ENCODE assay signal across 10 cellular contexts in genomic region chr13:111006508-111007031, GRCh38.
A peak's percentile ranks its signal among the peaks of the same experiment; 100 is the strongest.
DNase-seq lines count a peak whose midpoint lies in the region; ATAC-seq and TF ChIP-seq lines count a peak whose summit lies in the region.
"Had no signal": no experiment of that assay in that cellular context is flagged by ENCODE, and none has a peak within 500 bp of the region (broad histone marks: within the 10 kb centered on the region; RNA-seq: fewer than 3 reads in every experiment).

No MANE protein-coding gene starts in this region.

- H3K4me1 ChIP-seq in ascending aorta (peaks cover 0 to 16% of the 10 kb centered on the region in 2 donors), rectal smooth muscle tissue (ENCODE audit: control insufficient read depth, insufficient read depth, low read length) (peaks cover 18% of the 10 kb centered on the region)

- H3K36me3 ChIP-seq in ascending aorta (no peaks in the 10 kb centered on the region), rectal smooth muscle tissue (ENCODE audit: control insufficient read depth, insufficient read depth, low read length) (no peaks in the 10 kb centered on the region)

- no peak for TF ChIP-seq CTCF in ascending aorta (IDR thresholded peaks at IDR 0.05)

- H3K27ac ChIP-seq in ascending aorta (peak overlapping the region; percentile 84 to 86), rectal smooth muscle tissue (ENCODE audit: low read depth, low read length) (peak overlapping the region; percentile 83)

- ATAC-seq in left ventricle myocardium superior (peak; percentile 98), GM19035 (IDR thresholded peaks at IDR 0.05; ENCODE audit: unreplicated experiment) (no peak), GM19467 (IDR thresholded peaks at IDR 0.05; ENCODE audit: unreplicated experiment) (no peak), HG02571 (IDR thresholded peaks at IDR 0.05; ENCODE audit: unreplicated experiment) (no peak)

- H3K4me3 ChIP-seq in ascending aorta (peak overlapping the region; percentile 18 to 21), rectal smooth muscle tissue (ENCODE audit: low read length) (peak overlapping the region; percentile 33)

- no peaks in the 10 kb centered on the region for H3K9me3 ChIP-seq in ascending aorta

- intact Hi-C loops in ascending aorta (cut with DNase I) (loop anchor here (1.0 to 5.0 kb wide), 3 partner anchors 49 to 221 kb away; no protein-coding TSS in a partner anchor), left ventricle myocardium superior (cut with micrococcal nuclease) (no loop called here)

- no peak overlapping the region for H3K9ac ChIP-seq in rectal smooth muscle tissue (ENCODE audit: low read length)

- DNase-seq in DMS 273 treated with DMSO at 0.1 percent for 48 hours (lab: John Stamatoyannopoulos, UW) (peak; percentile 1), ascending aorta (ENCODE audit: low spot score in 2 of 2) (peak; percentile 73 to 92), left ventricle myocardium superior (peak; percentile 84), Kasumi-1 (lab: John Stamatoyannopoulos, UW) (no peak)
- DNase-seq: activated gamma-delta T cell; NK-92 treated with Interleukin-12 subunit alpha and Interleukin-12 subunit beta, amount 100 ng/mL, for 24 hours had no signal

- H3K27me3 ChIP-seq in ascending aorta (no peaks in the 10 kb centered on the region), rectal smooth muscle tissue (ENCODE audit: control insufficient read depth, insufficient read depth, low read length) (no peaks in the 10 kb centered on the region)

Comparison
In these comparisons a context has a peak if more than half of its experiments do, and no peak if none do; other contexts are left out.
1. DNase-seq: peak in DMS 273 treated with DMSO at 0.1 percent for 48 hours (single experiment), ascending aorta (2 of 2) and left ventricle myocardium superior (single experiment); none in Kasumi-1 (0 of 2).